Comparison of ENCODE assay signal across 21 cellular contexts in genomic region chr4:6126971-6127745, GRCh38.
DNase-seq lines count a peak whose midpoint lies in the region; ATAC-seq lines count a peak whose summit lies in the region.
"Had no signal": no experiment of that assay in that cellular context is flagged by ENCODE, and none has a peak within 500 bp of the region (broad histone marks: within the 10 kb centered on the region; RNA-seq: fewer than 3 reads in every experiment).

No MANE protein-coding gene starts in this region.

- H3K27me3 Mint-ChIP-seq in natural killer cell treated with Interleukin-12 subunit alpha and Interleukin-12 subunit beta and Interleukin-15 and Interleukin-18, amount 100 ng/mL, for 72 hours = peaks cover 0 to 4% of the 10 kb centered on the region in 2 donors
- H3K27me3 Mint-ChIP-seq: CD4-positive, alpha-beta memory T cell had no signal

- no peaks in the 10 kb centered on the region for H3K9me3 Mint-ChIP-seq in natural killer cell treated with Interleukin-12 subunit alpha and Interleukin-12 subunit beta and Interleukin-15 and Interleukin-18, amount 100 ng/mL, for 72 hours
- H3K9me3 Mint-ChIP-seq: CD4-positive, alpha-beta memory T cell had no signal

- DNase-seq in DMS 273 (lab: John Stamatoyannopoulos, UW; ENCODE audit: unreplicated experiment) = peak; percentile 2
- no peak for DNase-seq in DMS 273 treated with DMSO at 0.1 percent for 48 hours (lab: John Stamatoyannopoulos, UW)
- peak; percentile 59 for DNase-seq in cardiac septum (ENCODE audit: low spot score)
- DNase-seq in left ventricle myocardium superior = no peak
- peak; percentile 53 for DNase-seq in natural killer cell treated with Interleukin-12 subunit alpha and Interleukin-12 subunit beta and Interleukin-15 and Interleukin-18, amount 100 ng/mL, for 72 hours (ENCODE audit: low spot score)
- no peak for DNase-seq in middle frontal gyrus (ENCODE audit: extremely low spot score, low spot score)
- DNase-seq: ACHN; CD4-positive, alpha-beta memory T cell; DMS79 treated with DMSO at 0.1 percent for 48 hours; KG1; NCI-H1092; NCI-H1436; NCI-H2029; NCI-H2227 treated with DMSO at 0.1 percent for 48 hours; NCI-H510A; NCI-H82; OCI-M1 had no signal

- H3K4me1 Mint-ChIP-seq in natural killer cell treated with Interleukin-12 subunit alpha and Interleukin-12 subunit beta and Interleukin-15 and Interleukin-18, amount 100 ng/mL, for 72 hours (ENCODE audit: low read depth in 2 of 2) = peaks cover 0 to 23% of the 10 kb centered on the region in 2 donors

- intact Hi-C loops in cardiac septum (cut with DNase I) = no loop called here
- intact Hi-C loops in left ventricle myocardium superior (cut with micrococcal nuclease) = no loop called here

- ATAC-seq in left ventricle myocardium superior (no peak), HG02588 (IDR thresholded peaks at IDR 0.05; ENCODE audit: unreplicated experiment) (no peak), HG02870 (IDR thresholded peaks at IDR 0.05; ENCODE audit: unreplicated experiment) (no peak)
- ATAC-seq in natural killer cell treated with Interleukin-12 subunit alpha and Interleukin-12 subunit beta and Interleukin-15 and Interleukin-18, amount 100 ng/mL, for 72 hours = no peak
- ATAC-seq: GM12878, Right ventricle myocardium inferior had no signal

- H3K36me3 Mint-ChIP-seq in natural killer cell treated with Interleukin-12 subunit alpha and Interleukin-12 subunit beta and Interleukin-15 and Interleukin-18, amount 100 ng/mL, for 72 hours = no peaks in the 10 kb centered on the region
- H3K36me3 Mint-ChIP-seq: CD4-positive, alpha-beta memory T cell had no signal

- no peak overlapping the region for H3K4me3 Mint-ChIP-seq in natural killer cell treated with Interleukin-12 subunit alpha and Interleukin-12 subunit beta and Interleukin-15 and Interleukin-18, amount 100 ng/mL, for 72 hours
- H3K4me3 Mint-ChIP-seq: CD4-positive, alpha-beta memory T cell had no signal

- H3K27ac Mint-ChIP-seq in natural killer cell treated with Interleukin-12 subunit alpha and Interleukin-12 subunit beta and Interleukin-15 and Interleukin-18, amount 100 ng/mL, for 72 hours = no peak overlapping the region
- H3K27ac Mint-ChIP-seq: CD4-positive, alpha-beta memory T cell had no signal

Comparison
In these comparisons a context has a peak if more than half of its experiments do, and no peak if none do; other contexts are left out.
1. DNase-seq: peak in DMS 273 (single experiment), cardiac septum (single experiment) and natural killer cell treated with Interleukin-12 subunit alpha and Interleukin-12 subunit beta and Interleukin-15 and Interleukin-18, amount 100 ng/mL, for 72 hours (single experiment); none in DMS 273 treated with DMSO at 0.1 percent for 48 hours (single experiment), left ventricle myocardium superior (single experiment) and middle frontal gyrus (single experiment).